In genomic region chr5:150700298-150700599, GRCh38 we compare ENCODE assay signal across 8 cellular contexts.
DNase-seq lines count a peak whose midpoint lies in the region; TF ChIP-seq lines count a peak whose summit lies in the region.

No MANE protein-coding gene starts in this region.

- H3K4me3 ChIP-seq in OCI-LY1 (ENCODE audit: low read depth, low read length, poor library complexity, severe bottlenecking) (peak overlapping the region; percentile 73), foreskin fibroblast (ENCODE audit: low read depth in 1 of 2, low read length in 2 of 2) (peak overlapping the region; percentile 79 to 98), subcutaneous abdominal adipose tissue (ENCODE audit: low read depth in 1 of 5, low read length in 5 of 5) (peak overlapping the region; percentile 94 to 100 (median 99))

- TF ChIP-seq CTCF in OCI-LY1 (IDR thresholded peaks at IDR 0.05; ENCODE audit: low read length): no peak
- TF ChIP-seq CTCF in foreskin fibroblast (IDR thresholded peaks at IDR 0.05; ENCODE audit: low read depth, low read length): no peak
- TF ChIP-seq CTCF in GM20000 (IDR thresholded peaks at IDR 0.05; ENCODE audit: extremely low read depth, missing control alignments): no peak

- H3K9ac ChIP-seq in OCI-LY1 (ENCODE audit: low read length) (peak overlapping the region; percentile 82), subcutaneous abdominal adipose tissue (ENCODE audit: low read length in 5 of 5) (peak overlapping the region; percentile 91 to 97 (median 95))

- H3K27ac ChIP-seq in OCI-LY1 (ENCODE audit: low read depth, low read length, poor library complexity, severe bottlenecking) (peak overlapping the region; percentile 46), subcutaneous abdominal adipose tissue (ENCODE audit: low read depth, low read length) (peak overlapping the region; percentile 91)

- H3K27me3 ChIP-seq in OCI-LY1 (ENCODE audit: insufficient read depth, low read length) (no peaks in the 10 kb centered on the region), subcutaneous abdominal adipose tissue (ENCODE audit: control insufficient read depth in 5 of 5, insufficient read depth in 4 of 5, low read length in 5 of 5) (no peaks in the 10 kb centered on the region)

- peaks cover 11% of the 10 kb centered on the region; the same call in 1 of the 2 replicates for H3K79me2 ChIP-seq in OCI-LY1 (ENCODE audit: insufficient read depth, low read length)

- H3F3A ChIP-seq in OCI-LY1 (ENCODE audit: insufficient read depth, low read length): no peaks in the 10 kb centered on the region

- H3K9me2 ChIP-seq in OCI-LY1 (ENCODE audit: low read depth, low read length): no peaks in the 10 kb centered on the region

- peak; percentile 72 for DNase-seq in DMS53 (lab: John Stamatoyannopoulos, UW)
- no peak for DNase-seq in DMS53 treated with DMSO at 0.1 percent for 48 hours (lab: John Stamatoyannopoulos, UW; ENCODE audit: unreplicated experiment)
- DNase-seq in foreskin fibroblast: no peak
- no peak for DNase-seq in NCI-H2171 treated with DMSO at 0.1 percent for 48 hours (lab: John Stamatoyannopoulos, UW)
- no peak for DNase-seq in GM20000 (ENCODE audit: low spot score)
- no peak for DNase-seq in DMS 273 treated with DMSO at 0.1 percent for 48 hours (lab: John Stamatoyannopoulos, UW)

- H3K4me2 ChIP-seq in OCI-LY1 (ENCODE audit: low read length): peak overlapping the region; percentile 97

- H3K36me3 ChIP-seq in OCI-LY1 (ENCODE audit: insufficient read depth, low read length): peaks cover 39% of the 10 kb centered on the region
- peaks cover 19 to 36% (median 34%) of the 10 kb centered on the region in 5 donors for H3K36me3 ChIP-seq in subcutaneous abdominal adipose tissue (ENCODE audit: control insufficient read depth in 5 of 5, insufficient read depth in 5 of 5, low read length in 5 of 5)

- no peak overlapping the region for H2AFZ ChIP-seq in OCI-LY1 (ENCODE audit: low read length)

- H4K20me1 ChIP-seq in OCI-LY1 (ENCODE audit: insufficient read depth, low read length): no peaks in the 10 kb centered on the region

- H3K4me1 ChIP-seq in OCI-LY1 (ENCODE audit: insufficient read depth, low read length, severe bottlenecking): peaks cover 18% of the 10 kb centered on the region
- peaks cover 0 to 22% (median 19%) of the 10 kb centered on the region in 5 donors for H3K4me1 ChIP-seq in subcutaneous abdominal adipose tissue (ENCODE audit: control insufficient read depth in 5 of 5, insufficient read depth in 5 of 5, low read length in 5 of 5)

- H3K9me3 ChIP-seq in OCI-LY1 (ENCODE audit: low read length) (no peaks in the 10 kb centered on the region), subcutaneous abdominal adipose tissue (ENCODE audit: control insufficient read depth in 5 of 5, low read length in 5 of 5) (no peaks in the 10 kb centered on the region)
